In genomic region chr11:72414629-72415220, GRCh38 we compare ENCODE assay signal across 7 cellular contexts. TPM values are rescaled to one million over a fixed set of nuclear protein-coding genes. Genes with fewer than 3 reads are reported as not detected.
DNase-seq lines count a peak whose midpoint lies in the region; ATAC-seq, FAIRE-seq and TF ChIP-seq lines count a peak whose summit lies in the region.
"Not testable (repeated sequence)": the region's sequence is repeated elsewhere in the genome, so short reads cannot be mapped to it uniquely, and the experiment has no call there.

No MANE protein-coding gene starts in this region.

- not testable (repeated sequence) for TF ChIP-seq CTCF in HEK293 (tag by site-specific recombination; IDR thresholded peaks at IDR 0.05); Panc1 (IDR thresholded peaks at IDR 0.05); astrocyte (IDR thresholded peaks at IDR 0.05; ENCODE audit: insufficient read depth, low read depth, low read length); left lung (IDR thresholded peaks at IDR 0.05); neural progenitor cell (IDR thresholded peaks at IDR 0.05)

- not testable (repeated sequence) for H3K27me3 Mint-ChIP-seq in astrocyte (ENCODE audit: low read depth, unreplicated experiment); neural progenitor cell (ENCODE audit: insufficient read depth, low read depth)

- POLR2A ChIA-PET in HEK293 (lab: Yijun Ruan, JAX): interaction anchor here (0.7 to 1.5 kb wide), 2 partner anchors 106 to 180 kb away, joined by 3 to 5 read pairs; no protein-coding TSS in a partner anchor
- POLR2A ChIA-PET in Panc1 (lab: Charles Lee): interaction anchor here (0.5 kb wide), 1 partner anchor 1196 kb away, joined by 3 read pairs; no protein-coding TSS in a partner anchor

- peaks cover 25% of the 10 kb centered on the region for H3K4me1 Mint-ChIP-seq in astrocyte (ENCODE audit: low read depth, unreplicated experiment)
- H3K4me1 Mint-ChIP-seq in neural progenitor cell: peaks cover 33% of the 10 kb centered on the region

- not testable (repeated sequence) for H3K9ac ChIP-seq in astrocyte (ENCODE audit: low read length); neural progenitor cell

- CTCF ChIA-PET in HEK293 (lab: Yijun Ruan, JAX) (interaction anchor here (0.6 to 4.8 kb wide), 35 partner anchors 8 to 1918 kb away, joined by 3 to 76 read pairs (median 5); partner anchors contain the start of gene CLPB), Panc1 (lab: Charles Lee) (interaction anchor here (0.5 to 1.6 kb wide), 5 partner anchors 16 to 175 kb away, joined by 3 to 18 read pairs (median 4); partner anchors contain the start of gene CLPB)

- H3K79me2 ChIP-seq in astrocyte (ENCODE audit: insufficient read depth, low read length): peaks cover 37% of the 10 kb centered on the region
- H3K79me2 ChIP-seq in neural progenitor cell (ENCODE audit: low read depth): not testable (repeated sequence)

- H3K27ac Mint-ChIP-seq in astrocyte (ENCODE audit: unreplicated experiment): peak overlapping the region; percentile 28
- H3K27ac Mint-ChIP-seq in neural progenitor cell: peak overlapping the region; percentile 29

- H3K9me3 ChIP-seq in HEK293 (ENCODE audit: control insufficient read depth, insufficient read depth, low read depth, low read length); Panc1 (ENCODE audit: control insufficient read depth, insufficient read depth, low read depth, low read length); astrocyte (ENCODE audit: insufficient read depth, low read depth, low read length); left lung; neural progenitor cell (ENCODE audit: low read depth); thymus (ENCODE audit: control insufficient read depth): not testable (repeated sequence)

- not testable (repeated sequence) for H2AFZ ChIP-seq in astrocyte (ENCODE audit: low read depth, low read length); neural progenitor cell (replicated peaks)

- H3K4me3 ChIP-seq in HEK293 (ENCODE audit: low read depth, low read length); Panc1 (ENCODE audit: low read depth in 2 of 2, low read length in 2 of 2); astrocyte (ENCODE audit: insufficient read depth, low read depth, low read length); left lung; neural progenitor cell; thymus (ENCODE audit: low read length): not testable (repeated sequence)

- DNase-seq in NCI-H2107 treated with DMSO at 0.1 percent for 48 hours (lab: John Stamatoyannopoulos, UW; ENCODE audit: unreplicated experiment) (peak; percentile 33), left lung (peak in 1 of 2 donors; percentile 41)
- DNase-seq in Panc1 (ENCODE audit: low read depth, low spot score); astrocyte (ENCODE audit: low read depth); neural progenitor cell (ENCODE audit: low spot score): not testable (repeated sequence)

- not testable (repeated sequence) for H3K36me3 Mint-ChIP-seq in astrocyte (ENCODE audit: low read depth, unreplicated experiment); neural progenitor cell

- in situ Hi-C loops in Panc1 (cut with HindIII; ENCODE audit: low pct_unique_long_range_greater_than_20kb, low sequenced_read_pairs): not testable (repeated sequence)

- not testable (repeated sequence) for H3K27ac ChIP-seq in HEK293 (ENCODE audit: extremely low read depth, low read depth, low read length); Panc1 (ENCODE audit: low read length); astrocyte (ENCODE audit: low read depth, low read length); neural progenitor cell
- H3K27ac ChIP-seq in left lung (peak overlapping the region; percentile 55 to 74), thymus (ENCODE audit: low read depth) (peak overlapping the region; percentile 48)

- not testable (repeated sequence) for H3K9me3 Mint-ChIP-seq in astrocyte (ENCODE audit: unreplicated experiment); neural progenitor cell

- not testable (repeated sequence) for BruUV-seq in Panc1 (replicated peaks; lab: Mats Ljungman, UMichigan)

- H4K20me1 ChIP-seq in astrocyte (ENCODE audit: insufficient read depth, low read length): peaks cover 66% of the 10 kb centered on the region
- H4K20me1 ChIP-seq in neural progenitor cell (ENCODE audit: low read depth): not testable (repeated sequence)

- H3F3A ChIP-seq in neural progenitor cell (ENCODE audit: low read depth): peaks cover 28% of the 10 kb centered on the region

- not testable (repeated sequence) for H3K36me3 ChIP-seq in HEK293 (ENCODE audit: control insufficient read depth in 2 of 2, insufficient read depth in 1 of 2, low read length in 2 of 2); Panc1 (ENCODE audit: control insufficient read depth, insufficient read depth, low read length); astrocyte (ENCODE audit: insufficient read depth, low read length); left lung; neural progenitor cell; thymus (ENCODE audit: control insufficient read depth, insufficient read depth)

- H3K4me2 ChIP-seq in astrocyte (ENCODE audit: low read length); neural progenitor cell: not testable (repeated sequence)

- intact Hi-C loops in Panc1 (cut with micrococcal nuclease; ENCODE audit: unreplicated experiment); left lung (cut with DNase I): not testable (repeated sequence)

- FAIRE-seq in astrocyte (lab: Jason Lieb, UNC): not testable (repeated sequence)

- H3K27me3 ChIP-seq in Panc1 (ENCODE audit: control insufficient read depth, insufficient read depth, low read length); astrocyte (ENCODE audit: insufficient read depth, low read length); left lung; neural progenitor cell; thymus (ENCODE audit: control insufficient read depth, insufficient read depth): not testable (repeated sequence)

- 93% methylated on average over 12 of the region's 12 CpGs for WGBS in thymus

- H3K4me1 ChIP-seq in HEK293 (ENCODE audit: control insufficient read depth, insufficient read depth, low read length); Panc1 (ENCODE audit: control insufficient read depth, insufficient read depth, low read length); astrocyte (ENCODE audit: insufficient read depth, low read length): not testable (repeated sequence)
- peaks cover 11 to 42% of the 10 kb centered on the region in 2 donors for H3K4me1 ChIP-seq in left lung
- peaks cover 17% of the 10 kb centered on the region for H3K4me1 ChIP-seq in neural progenitor cell
- H3K4me1 ChIP-seq in thymus (ENCODE audit: control insufficient read depth, insufficient read depth, low read length): peaks cover 12% of the 10 kb centered on the region

- ATAC-seq in Panc1 (peak; percentile 17; the same call in 1 of the 2 replicates), left lung (peak; percentile 85)

- not testable (repeated sequence) for H3K4me3 Mint-ChIP-seq in astrocyte (ENCODE audit: unreplicated experiment); neural progenitor cell

TF ChIP-seq in HEK293, 187 proteins besides CTCF, POLR2A, EP300 and RAD21 (continues in another document):
- TF ChIP-seq ZBTB6 (tag by site-specific recombination; IDR thresholded peaks at IDR 0.05): peak; percentile 71; the same call in 1 of the 2 replicates
- 0 out of 2 replicates have a peak, but pooled peaks have one; percentile 56 for TF ChIP-seq SCRT1 (tag by site-specific recombination; IDR thresholded peaks at IDR 0.05; ENCODE audit: borderline replicate concordance)

RNA-seq across cellular contexts. Expression of gene CLPB, which starts 19.6 kb away (rescaled TPM):
- total RNA-seq in Panc1 (2021; ENCODE audit: unreplicated experiment) (52.8 TPM), astrocyte (22.8 and 23.1 TPM in 2 replicates), left lung (10 to 100 TPM; 28.2 to 36.6 TPM), neural progenitor cell (ENCODE audit: low replicate concordance) (22.5 and 27.5 TPM in 2 replicates)
- 49.7 TPM for polyA plus RNA-seq in Panc1 (2012; ENCODE audit: insufficient read length)
- 6.5 TPM for polyA plus RNA-seq in thymus
